In the genomic region with DNA sequence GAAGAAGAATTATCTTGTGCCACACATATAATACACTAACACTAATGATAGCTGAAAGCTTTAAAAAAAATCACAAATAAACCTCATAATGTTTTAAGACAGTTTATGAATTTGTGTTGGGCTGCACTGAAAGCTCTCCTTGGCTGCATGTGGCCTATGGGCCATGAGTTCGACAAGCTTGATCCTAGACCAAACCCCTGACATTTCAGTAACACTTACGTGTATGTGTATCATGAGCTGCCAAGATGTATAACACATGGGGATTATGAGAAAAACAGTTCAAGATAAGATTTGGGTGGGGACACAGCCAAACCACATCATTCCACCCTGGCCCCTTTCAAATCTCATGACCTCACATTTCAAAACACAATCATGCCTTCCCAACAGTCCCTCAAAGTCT, we compare ENCODE assay signal across 7 cellular contexts.
"Had no signal": no experiment of that assay in that cellular context is flagged by ENCODE, and none has a peak within 500 bp of the region (broad histone marks: within the 10 kb centered on the region; RNA-seq: fewer than 3 reads in every experiment).

No MANE protein-coding gene starts in this region.

- H3K36me3 Mint-ChIP-seq: IgD-negative memory B cell had no signal

- H3K4me1 Mint-ChIP-seq: IgD-negative memory B cell had no signal

- H3K27me3 Mint-ChIP-seq: IgD-negative memory B cell had no signal

- ATAC-seq: HepG2, K562 had no signal

- H3K27ac Mint-ChIP-seq: IgD-negative memory B cell had no signal

- H3K4me3 ChIP-seq: K562 had no signal

- H3K4me2 ChIP-seq: KMS-11 had no signal

- H3K27ac ChIP-seq: HL-60, KMS-11 had no signal

- DNase-seq: IMR-90, KG1 had no signal

- H3K4me3 Mint-ChIP-seq: IgD-negative memory B cell had no signal
